ENCODE assay signal across 8 cellular contexts in genomic region chr14:75295061-75295461, GRCh38. TPM values are rescaled to one million over a fixed set of nuclear protein-coding genes. Genes with fewer than 3 reads are reported as not detected.
DNase-seq lines count a peak whose midpoint lies in the region; ATAC-seq and TF ChIP-seq lines count a peak whose summit lies in the region.

No MANE protein-coding gene starts in this region.

- H3K4me1 Mint-ChIP-seq in CD8-positive, alpha-beta T cell (ENCODE audit: low read depth): peaks cover 23% of the 10 kb centered on the region
- H3K4me1 Mint-ChIP-seq in IgD-negative memory B cell: peaks cover 12 to 18% (median 17%) of the 10 kb centered on the region in 3 donors
- peaks cover 24% of the 10 kb centered on the region for H3K4me1 Mint-ChIP-seq in activated naive CD8-positive, alpha-beta T cell treated with anti-CD3 and anti-CD28 coated beads, Interleukin-2, amount 50 U/mL, for 24 hours

- peak overlapping the region; percentile 31 for H3K4me3 ChIP-seq in CD8-positive, alpha-beta T cell (ENCODE audit: low read depth, low read length)
- H3K4me3 ChIP-seq in heart left ventricle (peak overlapping the region; percentile 43 to 77 (median 61)), osteoblast (ENCODE audit: insufficient read depth, low read length) (peak overlapping the region; percentile 84)

- H2AFZ ChIP-seq in osteoblast (ENCODE audit: low read length): peak overlapping the region; percentile 98

- peaks cover 23% of the 10 kb centered on the region for H3K4me1 ChIP-seq in CD8-positive, alpha-beta T cell (ENCODE audit: insufficient read depth, low read length)
- H3K4me1 ChIP-seq in heart left ventricle (peaks cover 0 to 63% (median 21%) of the 10 kb centered on the region in 12 donors), osteoblast (ENCODE audit: insufficient read depth, low read length) (peaks cover 18% of the 10 kb centered on the region)

- no peaks in the 10 kb centered on the region for H4K20me1 ChIP-seq in osteoblast (ENCODE audit: insufficient read depth, low read length)

- 1 to 3% (median 2%) methylated on average over 16 to 18 of the region's 18 CpGs for WGBS in heart left ventricle, 4 donors

- no peaks in the 10 kb centered on the region for H3K9me3 ChIP-seq in CD8-positive, alpha-beta T cell (ENCODE audit: low read length)
- H3K9me3 ChIP-seq in heart left ventricle (no peaks in the 10 kb centered on the region), osteoblast (ENCODE audit: low read depth, low read length) (no peaks in the 10 kb centered on the region)

- POLR2A ChIA-PET in CD8-positive, alpha-beta T cell (lab: Charles Lee): interaction anchor here (1.2 to 2.3 kb wide), 6 partner anchors 14 to 168 kb away, joined by 3 to 9 read pairs (median 6); partner anchors contain the start of gene NEK9

- CTCF ChIA-PET in CD8-positive, alpha-beta T cell (lab: Charles Lee): interaction anchor here (0.6 to 19.7 kb wide), 23 partner anchors 10 to 360 kb away, joined by 3 to 473 read pairs (median 4); partner anchors contain the start of gene NEK9

- DNase-seq in CD8-positive, alpha-beta T cell: no peak
- DNase-seq in activated naive CD8-positive, alpha-beta T cell treated with anti-CD3 and anti-CD28 coated beads, Interleukin-2, amount 50 U/mL, for 24 hours: peak; percentile 47
- peak; percentile 67 to 79 (median 71) for DNase-seq in heart left ventricle
- DNase-seq in osteoblast (ENCODE audit: insufficient read length, low spot score, missing footprints): peak; percentile 86
- no peak for DNase-seq in NCI-H1694 (lab: John Stamatoyannopoulos, UW)

- H3K27me3 ChIP-seq in CD8-positive, alpha-beta T cell (ENCODE audit: insufficient read depth, low read length): no peaks in the 10 kb centered on the region
- H3K27me3 ChIP-seq in heart left ventricle: no peaks in the 10 kb centered on the region
- no peaks in the 10 kb centered on the region for H3K27me3 ChIP-seq in osteoblast (ENCODE audit: insufficient read depth, low read length)

- no peak for ATAC-seq in CD8-positive, alpha-beta T cell
- no peak for ATAC-seq in activated naive CD8-positive, alpha-beta T cell treated with anti-CD3 and anti-CD28 coated beads, Interleukin-2, amount 50 U/mL, for 24 hours
- peak; percentile 8 to 63 (median 34) for ATAC-seq in heart left ventricle
- ATAC-seq in GM18498 (IDR thresholded peaks at IDR 0.05; ENCODE audit: unreplicated experiment): no peak
- no peak for ATAC-seq in HG02970 (IDR thresholded peaks at IDR 0.05; ENCODE audit: low FRiP score, unreplicated experiment)

- H3K36me3 Mint-ChIP-seq in CD8-positive, alpha-beta T cell: no peaks in the 10 kb centered on the region
- no peaks in the 10 kb centered on the region for H3K36me3 Mint-ChIP-seq in IgD-negative memory B cell
- no peaks in the 10 kb centered on the region for H3K36me3 Mint-ChIP-seq in activated naive CD8-positive, alpha-beta T cell treated with anti-CD3 and anti-CD28 coated beads, Interleukin-2, amount 50 U/mL, for 24 hours (ENCODE audit: low read depth)

- no peaks in the 10 kb centered on the region for H3K36me3 ChIP-seq in CD8-positive, alpha-beta T cell (ENCODE audit: insufficient read depth, low read length)
- H3K36me3 ChIP-seq in heart left ventricle (no peaks in the 10 kb centered on the region), osteoblast (ENCODE audit: insufficient read depth, low read length) (no peaks in the 10 kb centered on the region)

- H3K27ac Mint-ChIP-seq in CD8-positive, alpha-beta T cell: peak overlapping the region; percentile 89
- peak overlapping the region in 2 of 3 donors; percentile 89 to 99 for H3K27ac Mint-ChIP-seq in IgD-negative memory B cell
- peak overlapping the region; percentile 74 for H3K27ac Mint-ChIP-seq in activated naive CD8-positive, alpha-beta T cell treated with anti-CD3 and anti-CD28 coated beads, Interleukin-2, amount 50 U/mL, for 24 hours

- no peaks in the 10 kb centered on the region for H3K27me3 Mint-ChIP-seq in CD8-positive, alpha-beta T cell (ENCODE audit: low read depth)
- H3K27me3 Mint-ChIP-seq in IgD-negative memory B cell: no peaks in the 10 kb centered on the region
- H3K27me3 Mint-ChIP-seq in activated naive CD8-positive, alpha-beta T cell treated with anti-CD3 and anti-CD28 coated beads, Interleukin-2, amount 50 U/mL, for 24 hours: no peaks in the 10 kb centered on the region

- no peaks in the 10 kb centered on the region for H3K9me3 Mint-ChIP-seq in CD8-positive, alpha-beta T cell
- H3K9me3 Mint-ChIP-seq in IgD-negative memory B cell: no peaks in the 10 kb centered on the region
- H3K9me3 Mint-ChIP-seq in activated naive CD8-positive, alpha-beta T cell treated with anti-CD3 and anti-CD28 coated beads, Interleukin-2, amount 50 U/mL, for 24 hours: no peaks in the 10 kb centered on the region

- intact Hi-C loops in CD8-positive, alpha-beta T cell (cut with DNase I, micrococcal nuclease): loop anchor here in 1 of 2 experiments (2.0 kb wide), 1 partner anchor 292 kb away; the partner anchor contains the start of gene EIF2B2
- intact Hi-C loops in heart left ventricle (cut with DNase I): loop anchor here in 7 of 10 donors (2.0 to 10.0 kb wide), 7 partner anchors 16 to 162 kb away; partner anchors contain the start of genes FOS (in 1 of the 7) and TMED10 (in 1 of the 7)

- peak overlapping the region; percentile 95 for H3K27ac ChIP-seq in CD8-positive, alpha-beta T cell (ENCODE audit: low read depth, low read length)
- H3K27ac ChIP-seq in heart left ventricle (peak overlapping the region; percentile 76 to 98 (median 94)), osteoblast (ENCODE audit: low read depth, low read length) (peak overlapping the region; percentile 99)

- H3K4me3 Mint-ChIP-seq in CD8-positive, alpha-beta T cell: peak overlapping the region; percentile 88
- peak overlapping the region; percentile 86 to 98 (median 92) for H3K4me3 Mint-ChIP-seq in IgD-negative memory B cell
- H3K4me3 Mint-ChIP-seq in activated naive CD8-positive, alpha-beta T cell treated with anti-CD3 and anti-CD28 coated beads, Interleukin-2, amount 50 U/mL, for 24 hours: peak overlapping the region; percentile 74

- TF ChIP-seq CTCF in CD8-positive, alpha-beta T cell (IDR thresholded peaks at IDR 0.05): no peak
- TF ChIP-seq CTCF in heart left ventricle (IDR thresholded peaks at IDR 0.05) (no peak), osteoblast (IDR thresholded peaks at IDR 0.05; ENCODE audit: extremely low read depth, low read depth, low read length) (no peak)

- no peaks in the 10 kb centered on the region for H3K79me2 ChIP-seq in osteoblast (ENCODE audit: insufficient read depth, low read length)

- H3K4me2 ChIP-seq in osteoblast (ENCODE audit: insufficient read depth, low read length): peak overlapping the region; percentile 89

- TF ChIP-seq POLR2A in heart left ventricle (IDR thresholded peaks at IDR 0.05): no peak

RNA-seq across cellular contexts. Expression of gene FOS, which starts 16.4 kb away (rescaled TPM):
- 1,000 to 10,000 TPM; 1,826 to 1,941 TPM for total RNA-seq in CD8-positive, alpha-beta T cell
- polyA plus RNA-seq in IgD-negative memory B cell (487 TPM), heart left ventricle (10 to 100 TPM; 24.1 to 49.4 TPM)
- total RNA-seq in heart left ventricle (100 to 1,000 TPM in 1 of 9 donors, 10 to 100 TPM in 6, 1 to 10 TPM in 2; 6.5 to 549 (median 28.6) TPM), osteoblast (42.3 and 63.6 TPM in 2 replicates)

Comparison
In these comparisons a context has a peak if more than half of its experiments do, and no peak if none do; other contexts are left out.
1. ATAC-seq: peak in heart left ventricle (4 of 4); none in CD8-positive, alpha-beta T cell (single experiment), activated naive CD8-positive, alpha-beta T cell treated with anti-CD3 and anti-CD28 coated beads, Interleukin-2, amount 50 U/mL, for 24 hours (single experiment), GM18498 (single experiment) and HG02970 (single experiment).
2. DNase-seq: peak in activated naive CD8-positive, alpha-beta T cell treated with anti-CD3 and anti-CD28 coated beads, Interleukin-2, amount 50 U/mL, for 24 hours (single experiment), heart left ventricle (5 of 5) and osteoblast (single experiment); none in CD8-positive, alpha-beta T cell (0 of 7) and NCI-H1694 (single experiment).
3. H3K4me3 ChIP-seq: peak in every context shown above with its lines; median percentile 84 in osteoblast; 61 in heart left ventricle; 31 in CD8-positive, alpha-beta T cell.
4. Peak in every context shown above with its lines, with median percentiles within 50 percentile points of each other: H3K27ac ChIP-seq, H3K27ac Mint-ChIP-seq and H3K4me3 Mint-ChIP-seq.